In the genomic region with DNA sequence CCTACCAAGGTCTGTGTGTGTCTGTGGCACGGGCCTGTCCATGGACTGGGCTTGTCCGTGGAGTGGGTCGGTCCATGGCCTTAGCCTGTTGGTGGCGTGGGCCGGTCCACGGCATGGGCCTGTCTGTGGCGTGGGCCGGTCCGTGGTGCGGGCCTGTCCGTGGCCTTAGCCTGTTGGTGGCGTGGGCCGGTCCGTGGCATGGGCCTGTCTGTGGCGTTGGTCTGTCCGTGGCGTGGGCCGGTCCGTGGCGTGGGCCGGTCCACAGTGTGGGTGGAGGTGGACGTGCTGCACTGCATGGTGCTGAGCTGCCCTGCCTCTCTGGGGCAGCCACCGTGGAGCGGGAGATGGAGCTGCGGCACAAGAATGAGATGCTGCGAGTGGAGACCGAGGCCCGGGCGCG, we compare ENCODE assay signal across 4 cellular contexts. TPM values are rescaled to one million over a fixed set of nuclear protein-coding genes. Genes with fewer than 3 reads are reported as not detected.
"Had no signal": no experiment of that assay in that cellular context is flagged by ENCODE, and none has a peak within 500 bp of the region (broad histone marks: within the 10 kb centered on the region; RNA-seq: fewer than 3 reads in every experiment).

No MANE protein-coding gene starts in this region.

RNA-seq across cellular contexts. Expression of a gene that starts 32.3 kb away (rescaled TPM):
- total RNA-seq: endothelial cell of umbilical vein had no signal
- polyA plus RNA-seq: neural cell had no signal

RNA-seq across cellular contexts. Expression of a gene that starts 46.3 kb away (rescaled TPM):
- total RNA-seq: natural killer cell had no signal

RNA-seq across cellular contexts. Expression of a gene that starts 58.6 kb away (rescaled TPM):
- total RNA-seq: mononuclear cell had no signal
